ENCODE assay signal across 1 cellular context in genomic region chr3:184399410-184399809, GRCh38.
TF ChIP-seq lines count a peak whose summit lies in the region.

No MANE protein-coding gene starts in this region.

TF ChIP-seq in A549, 52 proteins besides CTCF, POLR2A, EP300 and RAD21 (continued from another document):
- no peak for TF ChIP-seq ZFP36 (IDR thresholded peaks at IDR 0.05; ENCODE audit: borderline replicate concordance, partially characterized antibody)
- no peak for TF ChIP-seq KDM5A (IDR thresholded peaks at IDR 0.05)
- no peak for TF ChIP-seq MAFK (IDR thresholded peaks at IDR 0.05; ENCODE audit: partially characterized antibody)
- no peak for TF ChIP-seq MAX (IDR thresholded peaks at IDR 0.05)
- no peak for TF ChIP-seq RCOR1 (IDR thresholded peaks at IDR 0.05; ENCODE audit: low read depth, low read length)
- TF ChIP-seq NPAS2 (CRISPR knock-in tag; IDR thresholded peaks at IDR 0.05; ENCODE audit: borderline replicate concordance): no peak
- TF ChIP-seq HES2 (IDR thresholded peaks at IDR 0.05): no peak
